Comparison of ENCODE assay signal across 8 cellular contexts in the genomic region with DNA sequence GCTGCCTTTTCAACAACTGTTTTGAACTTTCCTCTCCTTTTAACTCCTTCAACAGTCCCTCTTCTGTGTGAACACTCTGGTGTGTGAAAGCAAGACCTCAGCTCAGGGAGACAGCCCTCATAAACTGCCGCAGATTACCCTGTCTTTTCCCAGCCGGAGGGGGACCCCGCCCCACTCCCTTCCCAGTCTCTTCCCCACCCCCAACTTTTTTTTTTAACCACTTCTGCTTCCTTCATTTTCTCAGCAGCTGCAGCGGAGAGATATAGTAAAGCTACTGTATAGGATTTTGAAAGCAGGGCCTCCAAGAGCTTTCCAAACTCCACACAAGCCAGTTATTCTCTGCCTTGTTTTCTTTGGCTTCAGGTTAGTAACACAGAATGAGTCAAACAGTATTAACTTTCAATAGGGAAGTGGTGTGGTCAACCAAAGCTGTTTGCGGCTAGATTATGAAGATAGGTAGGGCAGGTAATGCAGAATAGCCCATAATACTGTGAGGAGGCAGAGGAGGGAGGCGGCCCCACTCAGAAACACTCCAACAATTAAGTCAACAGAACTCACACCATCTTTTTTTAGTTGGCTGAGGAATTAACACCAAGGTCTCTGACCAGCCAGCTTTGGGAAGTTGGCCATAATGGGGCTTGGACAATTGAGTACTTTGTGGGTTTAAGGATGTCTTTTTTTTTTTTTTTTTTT.
A peak's percentile ranks its signal among the peaks of the same experiment; 100 is the strongest.
DNase-seq lines count a peak whose midpoint lies in the region; ATAC-seq, FAIRE-seq and TF ChIP-seq lines count a peak whose summit lies in the region.

No MANE protein-coding gene starts in this region.

- H3K9me2 ChIP-seq in SK-N-SH, result no peaks in the 10 kb centered on the region

- H3K9me3 Mint-ChIP-seq in CD8-positive, alpha-beta T cell, result no peaks in the 10 kb centered on the region
- no peaks in the 10 kb centered on the region for H3K9me3 Mint-ChIP-seq in effector memory CD8-positive, alpha-beta T cell

- POLR2A ChIA-PET in CD8-positive, alpha-beta T cell (lab: Charles Lee), result no interaction called here
- POLR2A ChIA-PET in SK-N-SH (lab: Yijun Ruan, JAX) (interaction anchor here (0.5 kb wide), 1 partner anchor 1617 kb away, joined by 3 read pairs; no protein-coding TSS in a partner anchor), A673 (lab: Charles Lee; ENCODE audit: low non-redundant PET) (no interaction called here)

- no peak for TF ChIP-seq RAD21 in SK-N-SH (IDR thresholded peaks at IDR 0.05; ENCODE audit: low read length)

- H3F3A ChIP-seq in SK-N-SH (replicated peaks; ENCODE audit: insufficient read depth), result peaks cover 11% of the 10 kb centered on the region

- no peak for ATAC-seq in CD8-positive, alpha-beta T cell
- ATAC-seq in GM19372 (IDR thresholded peaks at IDR 0.05; ENCODE audit: low read depth, unreplicated experiment), result peak; percentile 98
- ATAC-seq in HG03354 (IDR thresholded peaks at IDR 0.05; ENCODE audit: poor library complexity, severe bottlenecking, unreplicated experiment), result peak; percentile 93
- peak; percentile 93 for ATAC-seq in effector memory CD8-positive, alpha-beta T cell (replicated peaks)
- ATAC-seq in pancreas, result peak; percentile 43 to 86 (median 70)

- H3K4me1 ChIP-seq in CD8-positive, alpha-beta T cell (ENCODE audit: insufficient read depth, low read length), result peaks cover 12% of the 10 kb centered on the region
- H3K4me1 ChIP-seq in SK-N-SH (ENCODE audit: control insufficient read depth in 1 of 2, insufficient read depth in 2 of 2, low read depth in 1 of 2, low read length in 1 of 2), result peaks cover 0 to 16% of the 10 kb centered on the region in 2 experiments
- H3K4me1 ChIP-seq in pancreas, result peaks cover 0 to 16% (median 0%) of the 10 kb centered on the region in 3 donors
- no peaks in the 10 kb centered on the region for H3K4me1 ChIP-seq in A673 (ENCODE audit: insufficient read depth, low read length, poor library complexity, severe bottlenecking)

- H2AFZ ChIP-seq in SK-N-SH (ENCODE audit: low read depth), result no peak overlapping the region

- H3K27ac ChIP-seq in CD8-positive, alpha-beta T cell (ENCODE audit: low read depth, low read length), result no peak overlapping the region
- H3K27ac ChIP-seq in SK-N-SH (ENCODE audit: low read depth in 2 of 2, low read length in 1 of 2), result peak overlapping the region; percentile 37 to 52; a peak in 2 of 4 replicates
- peak overlapping the region in 1 of 4 donors; percentile 39 for H3K27ac ChIP-seq in pancreas
- H3K27ac ChIP-seq in A673 (ENCODE audit: low read depth, low read length, poor library complexity, severe bottlenecking), result no peak overlapping the region

- peak overlapping the region; percentile 30 for H3K4me3 Mint-ChIP-seq in CD8-positive, alpha-beta T cell
- H3K4me3 Mint-ChIP-seq in effector memory CD8-positive, alpha-beta T cell, result peak overlapping the region; percentile 55 to 60

- no peaks in the 10 kb centered on the region for H3K27me3 ChIP-seq in CD8-positive, alpha-beta T cell (ENCODE audit: insufficient read depth, low read length)
- H3K27me3 ChIP-seq in SK-N-SH (ENCODE audit: insufficient read depth) (no peaks in the 10 kb centered on the region), pancreas (no peaks in the 10 kb centered on the region), A673 (replicated peaks; ENCODE audit: insufficient read depth, low read depth, low read length, poor library complexity) (no peaks in the 10 kb centered on the region)

- FAIRE-seq in pancreas (lab: Jason Lieb, UNC), result no peak

- peaks cover 84% of the 10 kb centered on the region for H4K20me1 ChIP-seq in SK-N-SH (ENCODE audit: insufficient read depth)

- H3K27ac Mint-ChIP-seq in CD8-positive, alpha-beta T cell, result peak overlapping the region; percentile 50
- H3K27ac Mint-ChIP-seq in effector memory CD8-positive, alpha-beta T cell, result peak overlapping the region; percentile 56 to 90

- H3K79me2 ChIP-seq in SK-N-SH (ENCODE audit: insufficient read depth), result peaks cover 88% of the 10 kb centered on the region

- H3K36me3 ChIP-seq in CD8-positive, alpha-beta T cell (ENCODE audit: insufficient read depth, low read length), result peaks cover 40% of the 10 kb centered on the region
- H3K36me3 ChIP-seq in SK-N-SH (replicated peaks in 1 of 2; ENCODE audit: control insufficient read depth in 1 of 2, insufficient read depth in 2 of 2, low read length in 1 of 2), result peaks cover 19 to 62% of the 10 kb centered on the region in 2 experiments
- H3K36me3 ChIP-seq in pancreas, result no peaks in the 10 kb centered on the region
- no peaks in the 10 kb centered on the region for H3K36me3 ChIP-seq in A673 (ENCODE audit: insufficient read depth, low read length, poor library complexity, severe bottlenecking)

- intact Hi-C loops in CD8-positive, alpha-beta T cell (cut with DNase I, micrococcal nuclease), result loop anchor here in 1 of 2 experiments (5.0 kb wide), 1 partner anchor 603 kb away; no protein-coding TSS in a partner anchor
- intact Hi-C loops in pancreas (cut with DNase I), result no loop called here
- intact Hi-C loops in A673 (cut with micrococcal nuclease; ENCODE audit: unreplicated experiment), result no loop called here

- no peaks in the 10 kb centered on the region for H3K9me3 ChIP-seq in CD8-positive, alpha-beta T cell (ENCODE audit: low read length)
- H3K9me3 ChIP-seq in SK-N-SH (no peaks in the 10 kb centered on the region), pancreas (no peaks in the 10 kb centered on the region), A673 (ENCODE audit: low read depth, low read length, poor library complexity, severe bottlenecking) (no peaks in the 10 kb centered on the region)

- WGBS in SK-N-SH (ENCODE audit: low lambda C conversion rate), result 91% methylated on average over 6 of the region's 6 CpGs
- WGBS in pancreas, 2 donors, result 75 to 79% methylated on average over 6 of the region's 6 CpGs

- peak overlapping the region; percentile 4; the same call in 1 of the 2 replicates for H3K4me2 ChIP-seq in SK-N-SH

- H3K4me3 ChIP-seq in CD8-positive, alpha-beta T cell (ENCODE audit: low read depth, low read length), result no peak overlapping the region
- no peak overlapping the region for H3K4me3 ChIP-seq in SK-N-SH (ENCODE audit: low read depth in 2 of 2, low read length in 1 of 2)
- H3K4me3 ChIP-seq in pancreas, result no peak overlapping the region
- H3K4me3 ChIP-seq in A673 (ENCODE audit: low read depth, low read length, poor library complexity, severe bottlenecking), result no peak overlapping the region

- CTCF ChIA-PET in CD8-positive, alpha-beta T cell (lab: Charles Lee), result no interaction called here
- CTCF ChIA-PET in SK-N-SH (lab: Yijun Ruan, JAX) (no interaction called here), A673 (lab: Charles Lee) (no interaction called here)

- no TSS peak for BruUV-seq in A673 (replicated peaks; lab: Mats Ljungman, UMichigan)

- TF ChIP-seq EP300 in SK-N-SH (IDR thresholded peaks at IDR 0.05; ENCODE audit: borderline replicate concordance in 1 of 2, low read depth in 1 of 2, low read length in 1 of 2), result peak in 1 of 2 experiments; percentile 52; a peak in 1 of 4 replicates

- H3K36me3 Mint-ChIP-seq in CD8-positive, alpha-beta T cell, result peaks cover 60% of the 10 kb centered on the region
- H3K36me3 Mint-ChIP-seq in effector memory CD8-positive, alpha-beta T cell (ENCODE audit: insufficient read depth), result peaks cover 32% of the 10 kb centered on the region

- H3K4me1 Mint-ChIP-seq in CD8-positive, alpha-beta T cell (ENCODE audit: low read depth), result peaks cover 36% of the 10 kb centered on the region
- peaks cover 43 to 46% of the 10 kb centered on the region in 2 donors for H3K4me1 Mint-ChIP-seq in effector memory CD8-positive, alpha-beta T cell (ENCODE audit: low read depth in 2 of 2)

- no peaks in the 10 kb centered on the region for H3K27me3 Mint-ChIP-seq in CD8-positive, alpha-beta T cell (ENCODE audit: low read depth)
- H3K27me3 Mint-ChIP-seq in effector memory CD8-positive, alpha-beta T cell, result no peaks in the 10 kb centered on the region

- no peak overlapping the region for H3K9ac ChIP-seq in SK-N-SH

- DNase-seq in CD8-positive, alpha-beta T cell, result no peak
- no peak for DNase-seq in SK-N-SH
- peak in 2 of 3 experiments; percentile 17 to 22 for DNase-seq in effector memory CD8-positive, alpha-beta T cell
- DNase-seq in pancreas, result no peak
- no peak for DNase-seq in COR-L47 (lab: John Stamatoyannopoulos, UW)
- no peak for DNase-seq in A673 (ENCODE audit: low spot score)

- no peak for TF ChIP-seq CTCF in CD8-positive, alpha-beta T cell (IDR thresholded peaks at IDR 0.05)
- TF ChIP-seq CTCF in SK-N-SH (IDR thresholded peaks at IDR 0.05), result no peak
- no peak for TF ChIP-seq CTCF in pancreas (IDR thresholded peaks at IDR 0.05)
- TF ChIP-seq CTCF in A673 (conservative IDR thresholded peaks at IDR 0.05; ENCODE audit: low read depth, low read length), result no peak

TF ChIP-seq in SK-N-SH, 30 proteins besides CTCF, POLR2A, EP300 and RAD21 (continues in another document):
- TF ChIP-seq, protein P1, sequence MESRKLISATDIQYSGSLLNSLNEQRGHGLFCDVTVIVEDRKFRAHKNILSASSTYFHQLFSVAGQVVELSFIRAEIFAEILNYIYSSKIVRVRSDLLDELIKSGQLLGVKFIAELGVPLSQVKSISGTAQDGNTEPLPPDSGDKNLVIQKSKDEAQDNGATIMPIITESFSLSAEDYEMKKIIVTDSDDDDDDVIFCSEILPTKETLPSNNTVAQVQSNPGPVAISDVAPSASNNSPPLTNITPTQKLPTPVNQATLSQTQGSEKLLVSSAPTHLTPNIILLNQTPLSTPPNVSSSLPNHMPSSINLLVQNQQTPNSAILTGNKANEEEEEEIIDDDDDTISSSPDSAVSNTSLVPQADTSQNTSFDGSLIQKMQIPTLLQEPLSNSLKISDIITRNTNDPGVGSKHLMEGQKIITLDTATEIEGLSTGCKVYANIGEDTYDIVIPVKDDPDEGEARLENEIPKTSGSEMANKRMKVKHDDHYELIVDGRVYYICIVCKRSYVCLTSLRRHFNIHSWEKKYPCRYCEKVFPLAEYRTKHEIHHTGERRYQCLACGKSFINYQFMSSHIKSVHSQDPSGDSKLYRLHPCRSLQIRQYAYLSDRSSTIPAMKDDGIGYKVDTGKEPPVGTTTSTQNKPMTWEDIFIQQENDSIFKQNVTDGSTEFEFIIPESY (IDR thresholded peaks at IDR 0.05; ENCODE audit: borderline replicate concordance, low read depth), result peak; percentile 72; the same call in 1 of the 2 replicates
- TF ChIP-seq RXRA (IDR thresholded peaks at IDR 0.05; ENCODE audit: borderline replicate concordance, low read depth), result peak; percentile 56; the same call in 1 of the 2 replicates
- no peak for TF ChIP-seq FOXM1 (IDR thresholded peaks at IDR 0.05; ENCODE audit: low read depth)

Comparison
In these comparisons a context has a peak if more than half of its experiments do, and no peak if none do; other contexts are left out.
1. DNase-seq: peak in effector memory CD8-positive, alpha-beta T cell (2 of 3); none in CD8-positive, alpha-beta T cell (0 of 7), SK-N-SH (single experiment), pancreas (0 of 6), COR-L47 (single experiment) and A673 (single experiment).
2. H3K27ac ChIP-seq: peak in SK-N-SH (2 of 2); none in CD8-positive, alpha-beta T cell (single experiment) and A673 (single experiment).